Comparison of ENCODE assay signal across 7 cellular contexts in genomic region chr14:87805315-87805723, GRCh38.
DNase-seq lines count a peak whose midpoint lies in the region; ATAC-seq and TF ChIP-seq lines count a peak whose summit lies in the region.

No MANE protein-coding gene starts in this region.

- DNase-seq in ELF-1 (ENCODE audit: low read depth, low spot score) = peak; percentile 53
- DNase-seq in Kasumi-1 (lab: John Stamatoyannopoulos, UW) = peak; percentile 27 to 55
- DNase-seq in activated CD8-positive, alpha-beta memory T cell treated with anti-CD3 and anti-CD28 coated beads for 48 hours (ENCODE audit: low read depth in 2 of 3, low spot score in 2 of 3) = peak in 2 of 3 experiments; percentile 34 to 57
- peak; percentile 12 for DNase-seq in fibroblast of villous mesenchyme (ENCODE audit: low read depth)
- peak; percentile 35 to 66 (median 38) for DNase-seq in stimulated activated CD4-positive, alpha-beta T cell treated with anti-CD3 and anti-CD28 coated beads, Interleukin-12 subunit alpha, Interleukin-12 subunit beta, amount 100 ng/mL, for 48 hours (ENCODE audit: low read depth in 2 of 3, low spot score in 1 of 3)
- no peak for DNase-seq in lower leg skin (ENCODE audit: low spot score in 2 of 2)

- ATAC-seq in GM21515 (IDR thresholded peaks at IDR 0.05; ENCODE audit: unreplicated experiment) = peak; percentile 85

- TF ChIP-seq CTCF in fibroblast of villous mesenchyme (IDR thresholded peaks at IDR 0.05; ENCODE audit: insufficient read depth, low read depth, low read length) = peak; percentile 45
- TF ChIP-seq CTCF in lower leg skin (IDR thresholded peaks at IDR 0.05) = no peak

- H3K4me3 ChIP-seq in fibroblast of villous mesenchyme (ENCODE audit: low read depth, low read length) (no peak overlapping the region), lower leg skin (ENCODE audit: low read depth, poor library complexity, severe bottlenecking) (no peak overlapping the region)

- TF ChIP-seq POLR2A in lower leg skin (IDR thresholded peaks at IDR 0.05) = no peak

- 7 to 15% methylated on average over 4 of the region's 4 CpGs for WGBS in lower leg skin, 2 donors

- intact Hi-C loops in lower leg skin (cut with DNase I; ENCODE audit: low total_unique reads) = no loop called here

Comparison
In these comparisons a context has a peak if more than half of its experiments do, and no peak if none do; other contexts are left out.
1. DNase-seq: peak in ELF-1 (single experiment), Kasumi-1 (2 of 2), activated CD8-positive, alpha-beta memory T cell treated with anti-CD3 and anti-CD28 coated beads for 48 hours (2 of 3), fibroblast of villous mesenchyme (single experiment) and stimulated activated CD4-positive, alpha-beta T cell treated with anti-CD3 and anti-CD28 coated beads, Interleukin-12 subunit alpha, Interleukin-12 subunit beta, amount 100 ng/mL, for 48 hours (3 of 3); none in lower leg skin (0 of 2).